ENCODE assay signal across 9 cellular contexts in the genomic region with DNA sequence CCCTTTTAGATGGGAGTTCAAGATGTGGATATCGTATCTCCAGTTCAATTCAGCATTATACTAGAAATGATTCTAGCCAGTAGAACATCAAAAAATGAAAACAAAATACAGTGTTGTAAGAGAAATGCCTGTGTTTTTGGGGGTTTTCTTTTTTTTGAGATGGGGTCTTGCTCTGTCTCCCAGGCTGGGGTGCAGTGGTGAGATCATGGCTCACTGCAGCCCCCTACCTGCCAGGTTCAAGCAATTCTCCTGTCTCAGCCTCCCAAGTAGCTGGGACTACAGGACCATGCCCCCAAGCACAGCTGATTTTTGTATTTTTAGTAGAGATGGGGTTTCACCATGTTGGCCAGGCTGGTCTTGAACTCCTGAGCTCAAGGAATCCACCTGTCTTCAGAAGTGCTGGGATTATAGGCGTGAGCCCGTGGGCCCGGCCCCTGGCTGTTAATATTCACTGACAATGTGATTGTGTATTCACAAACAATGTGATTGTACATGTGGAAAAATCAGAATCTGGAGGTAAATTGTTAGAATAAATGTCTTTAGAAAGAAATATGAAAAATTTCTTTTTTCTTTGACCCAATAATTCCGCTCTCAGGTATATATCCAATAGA. TPM values are rescaled to one million over a fixed set of nuclear protein-coding genes. Genes with fewer than 3 reads are reported as not detected.
A peak's percentile ranks its signal among the peaks of the same experiment; 100 is the strongest.
DNase-seq lines count a peak whose midpoint lies in the region; ATAC-seq and TF ChIP-seq lines count a peak whose summit lies in the region.
"Had no signal": no experiment of that assay in that cellular context is flagged by ENCODE, and none has a peak within 500 bp of the region (broad histone marks: within the 10 kb centered on the region; RNA-seq: fewer than 3 reads in every experiment).

No MANE protein-coding gene starts in this region.

- H3K4me3 Mint-ChIP-seq in type B pancreatic cell = no peak overlapping the region

- no peak overlapping the region for H3K4me3 ChIP-seq in esophagus squamous epithelium

- peak; percentile 35 for ATAC-seq in left ventricle myocardium superior
- ATAC-seq in Right ventricle myocardium inferior = no peak
- no peak for ATAC-seq in GM18870 (IDR thresholded peaks at IDR 0.05; ENCODE audit: unreplicated experiment)

- intact Hi-C loops in left ventricle myocardium superior (cut with micrococcal nuclease) (no loop called here), Right ventricle myocardium inferior (cut with DNase I) (no loop called here), esophagus squamous epithelium (cut with DNase I) (no loop called here)

- H3K36me3 Mint-ChIP-seq in type B pancreatic cell = peaks cover 4% of the 10 kb centered on the region

- peaks cover 0 to 11% (median 0%) of the 10 kb centered on the region in 3 donors for H3K4me1 ChIP-seq in esophagus squamous epithelium

- no peak for DNase-seq in left ventricle myocardium superior
- DNase-seq in Right ventricle myocardium inferior (ENCODE audit: missing footprints) = no peak
- peak; percentile 24 for DNase-seq in RPMI8226
- DNase-seq in esophagus squamous epithelium (lab: John Stamatoyannopoulos, UW) = no peak
- no peak for DNase-seq in type B pancreatic cell (ENCODE audit: extremely low spot score, unreplicated experiment)
- no peak for DNase-seq in NCI-H446 treated with DMSO at 0.1 percent for 48 hours (lab: John Stamatoyannopoulos, UW)
- DNase-seq in GM03348 (ENCODE audit: low spot score) = no peak
- DNase-seq: NCI-H774 had no signal

- TF ChIP-seq CTCF in esophagus squamous epithelium (IDR thresholded peaks at IDR 0.05) (peak in 4 of 6 experiments; percentile 15 to 39 (median 28)), type B pancreatic cell (conservative IDR thresholded peaks at IDR 0.05) (peak; percentile 49)

- no peak overlapping the region for H3K27ac Mint-ChIP-seq in type B pancreatic cell

- H3K36me3 ChIP-seq in esophagus squamous epithelium = peaks cover 0 to 9% (median 0%) of the 10 kb centered on the region in 3 donors

- peaks cover 3% of the 10 kb centered on the region for H3K4me1 Mint-ChIP-seq in type B pancreatic cell (ENCODE audit: unreplicated experiment)

- TF ChIP-seq POLR2A in esophagus squamous epithelium (IDR thresholded peaks at IDR 0.05) = no peak

- 87 to 94% methylated on average over 5 of the region's 5 CpGs for WGBS in esophagus squamous epithelium, 2 donors

- H3K9me3 Mint-ChIP-seq in type B pancreatic cell = no peaks in the 10 kb centered on the region

- no peaks in the 10 kb centered on the region for H3K9me3 ChIP-seq in esophagus squamous epithelium

- no peaks in the 10 kb centered on the region for H3K27me3 Mint-ChIP-seq in type B pancreatic cell

- H3K27ac ChIP-seq in esophagus squamous epithelium = no peak overlapping the region

- H3K27me3 ChIP-seq in esophagus squamous epithelium = no peaks in the 10 kb centered on the region

RNA-seq across cellular contexts. Expression of gene ARIH1, which starts 59.0 kb away (rescaled TPM):
- total RNA-seq in left ventricle myocardium superior (184 TPM), Right ventricle myocardium inferior (163 TPM), esophagus squamous epithelium (10 to 100 TPM; 26.2 to 40.1 (median 36.6) TPM), type B pancreatic cell (ENCODE audit: low replicate concordance) (172 and 199 TPM in 2 replicates)
